19 cellular contexts compared by ENCODE assay signal in the genomic region with DNA sequence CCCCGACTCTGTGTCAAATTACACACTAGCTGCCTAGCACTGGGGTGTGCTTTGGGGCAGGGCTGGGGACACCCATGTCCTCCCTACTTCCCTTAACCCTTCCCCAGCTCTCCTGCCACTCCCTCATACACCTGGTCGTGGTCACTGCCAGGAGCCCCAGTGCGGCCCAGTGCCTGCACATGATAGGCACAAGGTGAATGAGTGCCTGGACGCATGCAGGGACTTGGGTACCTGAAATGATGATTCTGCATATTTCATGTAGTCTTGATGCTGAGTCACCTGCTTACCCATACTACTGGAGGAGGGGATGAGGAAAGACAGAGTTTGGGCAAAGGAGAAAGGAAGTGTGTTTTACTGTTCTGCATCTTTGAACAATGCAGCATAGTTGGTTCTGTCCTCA. TPM values are rescaled to one million over a fixed set of nuclear protein-coding genes. Genes with fewer than 3 reads are reported as not detected.
DNase-seq lines count a peak whose midpoint lies in the region; ATAC-seq and TF ChIP-seq lines count a peak whose summit lies in the region.
"Had no signal": no experiment of that assay in that cellular context is flagged by ENCODE, and none has a peak within 500 bp of the region (broad histone marks: within the 10 kb centered on the region; RNA-seq: fewer than 3 reads in every experiment).

No MANE protein-coding gene starts in this region.

- H3K4me3 ChIP-seq in iPS-18a (ENCODE audit: low read length) (no peak overlapping the region), parathyroid adenoma (ENCODE audit: low read depth, low read length) (no peak overlapping the region), psoas muscle (no peak overlapping the region)
- H3K4me3 ChIP-seq: ovary, skin epidermis had no signal

- peaks cover 38% of the 10 kb centered on the region for H3K4me1 ChIP-seq in iPS-18a (ENCODE audit: control insufficient read depth, low read depth, low read length)
- peaks cover 3% of the 10 kb centered on the region for H3K4me1 ChIP-seq in parathyroid adenoma
- H3K4me1 ChIP-seq in psoas muscle: peaks cover 4% of the 10 kb centered on the region

- no peak overlapping the region for H3K4me2 ChIP-seq in parathyroid adenoma (ENCODE audit: low read length)

- TF ChIP-seq CTCF in parathyroid adenoma (IDR thresholded peaks at IDR 0.05) (no peak), psoas muscle (IDR thresholded peaks at IDR 0.05) (no peak)

- ATAC-seq in T-cell (replicated peaks in 1 of 4): no peak
- ATAC-seq in psoas muscle: no peak

- 73 to 80% (median 80%) methylated on average over 4 of the region's 4 CpGs for WGBS in psoas muscle, 3 donors

- H3K9me3 Mint-ChIP-seq in activated CD4-positive, alpha-beta T cell treated with anti-CD3 and anti-CD28 coated beads, Interleukin-2, amount 10 ng/mL, durations not matched to agents 7 days and 5 days: no peaks in the 10 kb centered on the region
- H3K9me3 Mint-ChIP-seq in T-cell: no peaks in the 10 kb centered on the region
- H3K9me3 Mint-ChIP-seq: central memory CD8-positive, alpha-beta T cell had no signal

- no peaks in the 10 kb centered on the region for H3K9me3 ChIP-seq in iPS-18a (ENCODE audit: control insufficient read depth, low read depth, low read length)
- H3K9me3 ChIP-seq in parathyroid adenoma (ENCODE audit: control insufficient read depth, low read length): no peaks in the 10 kb centered on the region
- H3K9me3 ChIP-seq in psoas muscle: no peaks in the 10 kb centered on the region
- H3K9me3 ChIP-seq: ovary had no signal

- H3K4me3 Mint-ChIP-seq in activated CD4-positive, alpha-beta T cell treated with anti-CD3 and anti-CD28 coated beads, Interleukin-2, amount 10 ng/mL, durations not matched to agents 7 days and 5 days: no peak overlapping the region
- H3K4me3 Mint-ChIP-seq in T-cell: peak overlapping the region; percentile 26 to 39 (median 29)

- POLR2A ChIA-PET in activated CD4-positive, alpha-beta T cell treated with anti-CD3 and anti-CD28 coated beads, Interleukin-2, amount 10 ng/mL, durations not matched to agents 7 days and 5 days (lab: Charles Lee): no interaction called here
- POLR2A ChIA-PET in T-cell (lab: Charles Lee): no interaction called here

- H3K36me3 ChIP-seq in iPS-18a (ENCODE audit: control insufficient read depth, low read depth, low read length) (no peaks in the 10 kb centered on the region), parathyroid adenoma (ENCODE audit: control insufficient read depth, insufficient read depth, low read length) (no peaks in the 10 kb centered on the region), psoas muscle (ENCODE audit: insufficient read depth in 1 of 2, low read depth in 1 of 2) (no peaks in the 10 kb centered on the region)
- H3K36me3 ChIP-seq: ovary had no signal

- H3K27me3 Mint-ChIP-seq in activated CD4-positive, alpha-beta T cell treated with anti-CD3 and anti-CD28 coated beads, Interleukin-2, amount 10 ng/mL, durations not matched to agents 7 days and 5 days: peaks cover 36% of the 10 kb centered on the region
- H3K27me3 Mint-ChIP-seq in T-cell: peaks cover 7 to 27% of the 10 kb centered on the region in 2 donors

- peak; percentile 5 for DNase-seq in activated CD4-positive, alpha-beta T cell treated with anti-CD3 and anti-CD28 coated beads, Interleukin-2, amount 10 ng/mL, durations not matched to agents 7 days and 5 days
- no peak for DNase-seq in activated CD4-positive, alpha-beta T cell treated with anti-CD3 and anti-CD28 coated beads, Interleukin-2, amount 50 U/mL, for 48 hours
- no peak for DNase-seq in T-cell
- DNase-seq in psoas muscle: no peak
- DNase-seq in NCI-H2227 (lab: John Stamatoyannopoulos, UW; ENCODE audit: unreplicated experiment): no peak
- no peak for DNase-seq in iPS-NIHi11 (ENCODE audit: low spot score)
- DNase-seq: ACHN; activated T-cell treated with anti-CD3 and anti-CD28 coated beads for 4 hours; COR-L47; NCI-H1092 treated with DMSO at 0.1 percent for 48 hours; ovary; stimulated activated naive CD4-positive, alpha-beta T cell had no signal

- no peak overlapping the region for H3K27ac ChIP-seq in iPS-18a (ENCODE audit: low read length)
- H3K27ac ChIP-seq in parathyroid adenoma: no peak overlapping the region
- H3K27ac ChIP-seq in psoas muscle: no peak overlapping the region
- H3K27ac ChIP-seq: ovary had no signal

- intact Hi-C loops in psoas muscle (cut with DNase I): no loop called here

- no peaks in the 10 kb centered on the region for H3K79me2 ChIP-seq in parathyroid adenoma

- H3K9ac ChIP-seq in iPS-18a (ENCODE audit: low read length) (peak overlapping the region; percentile 72), parathyroid adenoma (no peak overlapping the region)

- peak overlapping the region; percentile 17 for H2AFZ ChIP-seq in parathyroid adenoma

- H3K27me3 ChIP-seq in iPS-18a (ENCODE audit: control insufficient read depth, insufficient read depth, low read length): no peaks in the 10 kb centered on the region
- no peaks in the 10 kb centered on the region for H3K27me3 ChIP-seq in parathyroid adenoma (ENCODE audit: control insufficient read depth, insufficient read depth, low read length)
- peaks cover 0 to 32% (median 7%) of the 10 kb centered on the region in 3 donors for H3K27me3 ChIP-seq in psoas muscle (ENCODE audit: insufficient read depth in 3 of 3, low read length in 2 of 3)
- H3K27me3 ChIP-seq: ovary had no signal

- CTCF ChIA-PET in activated CD4-positive, alpha-beta T cell treated with anti-CD3 and anti-CD28 coated beads, Interleukin-2, amount 10 ng/mL, durations not matched to agents 7 days and 5 days (lab: Charles Lee): no interaction called here
- CTCF ChIA-PET in T-cell (lab: Charles Lee): interaction anchor here in 1 of 2 donors (1.1 kb wide), 1 partner anchor 22 kb away, joined by 4 read pairs; no protein-coding TSS in a partner anchor

- H3K36me3 Mint-ChIP-seq in activated CD4-positive, alpha-beta T cell treated with anti-CD3 and anti-CD28 coated beads, Interleukin-2, amount 10 ng/mL, durations not matched to agents 7 days and 5 days (ENCODE audit: low read depth): no peaks in the 10 kb centered on the region
- no peaks in the 10 kb centered on the region for H3K36me3 Mint-ChIP-seq in T-cell

- peaks cover 2% of the 10 kb centered on the region for H3K4me1 Mint-ChIP-seq in activated CD4-positive, alpha-beta T cell treated with anti-CD3 and anti-CD28 coated beads, Interleukin-2, amount 10 ng/mL, durations not matched to agents 7 days and 5 days
- H3K4me1 Mint-ChIP-seq in T-cell: peaks cover 6 to 12% (median 11%) of the 10 kb centered on the region in 3 donors
- H3K4me1 Mint-ChIP-seq: central memory CD8-positive, alpha-beta T cell had no signal

- no peak overlapping the region for H3K27ac Mint-ChIP-seq in activated CD4-positive, alpha-beta T cell treated with anti-CD3 and anti-CD28 coated beads, Interleukin-2, amount 10 ng/mL, durations not matched to agents 7 days and 5 days
- peak overlapping the region in 1 of 2 donors; percentile 6 for H3K27ac Mint-ChIP-seq in T-cell

RNA-seq across cellular contexts. Expression of a gene that starts 1.5 kb away (rescaled TPM):
- under 1 TPM in 1 of 2 experiments, not detected in 1; 0.04 TPM for total RNA-seq in activated CD4-positive, alpha-beta T cell treated with anti-CD3 and anti-CD28 coated beads, Interleukin-2, amount 10 ng/mL, durations not matched to agents 7 days and 5 days
- under 1 TPM in 3 of 5 donors, not detected in 2; 0.16 to 0.26 (median 0.20) TPM for total RNA-seq in T-cell
- total RNA-seq in psoas muscle: under 1 TPM; 0.44 to 0.94 (median 0.68) TPM
- under 1 TPM; 0.18 to 0.32 (median 0.27) TPM for polyA plus RNA-seq in psoas muscle
- total RNA-seq: T-helper 1 cell treated with Interleukin-12 subunit alpha and Interleukin-12 subunit beta and Interleukin-4 antibody, amounts not matched to agents 30 ng/mL and 1 ng/mL, for 36 hours had no signal

RNA-seq across cellular contexts. Expression of a gene that starts 32.0 kb away (rescaled TPM):
- under 1 TPM; 0.10 to 0.25 TPM for total RNA-seq in activated CD4-positive, alpha-beta T cell treated with anti-CD3 and anti-CD28 coated beads, Interleukin-2, amount 10 ng/mL, durations not matched to agents 7 days and 5 days
- total RNA-seq in T-cell: under 1 TPM in 3 of 5 donors, not detected in 2; 0.16 to 0.38 (median 0.38) TPM
- total RNA-seq in psoas muscle: under 1 TPM in 2 of 4 donors, not detected in 2; 0.13 to 0.20 TPM
- polyA plus RNA-seq in psoas muscle: under 1 TPM in 2 of 3 donors, not detected in 1; 0.06 to 0.07 TPM
- total RNA-seq: glomerular endothelial cell, urinary bladder had no signal

RNA-seq across cellular contexts. Expression of a gene that starts 55.6 kb away (rescaled TPM):
- 10 to 100 TPM; 72.3 to 75.5 TPM for total RNA-seq in activated CD4-positive, alpha-beta T cell treated with anti-CD3 and anti-CD28 coated beads, Interleukin-2, amount 10 ng/mL, durations not matched to agents 7 days and 5 days
- total RNA-seq in T-cell: 10 to 100 TPM; 62.2 to 78.9 (median 71.8) TPM
- 10 to 100 TPM; 32.6 to 49.8 (median 42.6) TPM for total RNA-seq in psoas muscle
- polyA plus RNA-seq in psoas muscle: 10 to 100 TPM; 23.5 to 33.6 (median 27.4) TPM

RNA-seq across cellular contexts. Expression of a gene that starts 55.8 kb away (rescaled TPM):
- 100 to 1,000 TPM; 122 TPM for total RNA-seq in activated CD4-positive, alpha-beta T cell treated with anti-CD3 and anti-CD28 coated beads, Interleukin-2, amount 10 ng/mL, durations not matched to agents 7 days and 5 days
- total RNA-seq in T-cell (100 to 1,000 TPM; 106 to 126 (median 111) TPM), psoas muscle (10 to 100 TPM; 72.3 to 96.3 (median 79.9) TPM)
- polyA plus RNA-seq in psoas muscle: 10 to 100 TPM; 53.8 to 87.2 (median 73.0) TPM
